In genomic region chr1:230422221-230422981, GRCh38 we compare ENCODE assay signal across 16 cellular contexts. TPM values are rescaled to one million over a fixed set of nuclear protein-coding genes. Genes with fewer than 3 reads are reported as not detected.
DNase-seq lines count a peak whose midpoint lies in the region; ATAC-seq and TF ChIP-seq lines count a peak whose summit lies in the region.
"Had no signal": no experiment of that assay in that cellular context is flagged by ENCODE, and none has a peak within 500 bp of the region (broad histone marks: within the 10 kb centered on the region; RNA-seq: fewer than 3 reads in every experiment).

No MANE protein-coding gene starts in this region.

- intact Hi-C loops in dorsolateral prefrontal cortex (cut with DNase I) (loop anchor here (10.0 kb wide), 1 partner anchor 352 kb away; no protein-coding TSS in a partner anchor), thyroid gland (cut with DNase I) (no loop called here)

- H3K4me1 ChIP-seq in thyroid gland, result peaks cover 18 to 39% of the 10 kb centered on the region in 2 donors

- peak overlapping the region in 58 of 59 donors; percentile 2 to 88 (median 73) for H3K4me3 ChIP-seq in dorsolateral prefrontal cortex
- no peak overlapping the region for H3K4me3 ChIP-seq in thyroid gland (replicated peaks in 1 of 3)
- H3K4me3 ChIP-seq: right atrium auricular region, upper lobe of left lung had no signal

- H3K27me3 ChIP-seq in dorsolateral prefrontal cortex (no peaks in the 10 kb centered on the region), thyroid gland (no peaks in the 10 kb centered on the region)
- H3K27me3 ChIP-seq: right atrium auricular region had no signal

- no peak for ATAC-seq in HG03139 (IDR thresholded peaks at IDR 0.05; ENCODE audit: unreplicated experiment)
- no peak for ATAC-seq in HG02759 (IDR thresholded peaks at IDR 0.05; ENCODE audit: unreplicated experiment)
- ATAC-seq: naive thymus-derived CD4-positive, alpha-beta T cell had no signal

- TF ChIP-seq POLR2A in thyroid gland (IDR thresholded peaks at IDR 0.05), result peak in 1 of 2 donors; percentile 22

- peak overlapping the region in 54 of 59 donors; percentile 13 to 86 (median 68) for H3K27ac ChIP-seq in dorsolateral prefrontal cortex
- peak overlapping the region; percentile 70 to 84 (median 82) for H3K27ac ChIP-seq in thyroid gland
- H3K27ac ChIP-seq: upper lobe of left lung had no signal

- DNase-seq in NCI-H1694 treated with DMSO at 0.1 percent for 48 hours (lab: John Stamatoyannopoulos, UW) (peak; percentile 28), NCI-H1694 (lab: John Stamatoyannopoulos, UW) (no peak), NCI-H2227 (lab: John Stamatoyannopoulos, UW; ENCODE audit: unreplicated experiment) (peak; percentile 42), dorsolateral prefrontal cortex (peak in 1 of 10 donors; percentile 27), thyroid gland (peak; percentile 75), OCI-M2 (lab: John Stamatoyannopoulos, UW; ENCODE audit: unreplicated experiment) (no peak)
- DNase-seq: activated B cell treated with CpG ODN at 0.5 μM for 24 hours; activated gamma-delta T cell; effector CD8-positive, alpha-beta T cell; HCEC 1CT; naive thymus-derived CD4-positive, alpha-beta T cell; upper lobe of left lung had no signal

- H3K9me3 ChIP-seq in thyroid gland, result no peaks in the 10 kb centered on the region
- H3K9me3 ChIP-seq: right atrium auricular region, upper lobe of left lung had no signal

- 21 to 25% methylated on average over 14 of the region's 14 CpGs for WGBS in thyroid gland, 2 donors

- TF ChIP-seq CTCF in dorsolateral prefrontal cortex (IDR thresholded peaks at IDR 0.05 in 54 of 56, conservative IDR thresholded peaks at IDR 0.05 in 2 of 56; ENCODE audit: low read depth in 1 of 56, partially characterized antibody in 56 of 56) (no peak), thyroid gland (IDR thresholded peaks at IDR 0.05) (no peak)

- no peaks in the 10 kb centered on the region for H3K36me3 ChIP-seq in thyroid gland
- H3K36me3 ChIP-seq: right atrium auricular region, upper lobe of left lung had no signal

RNA-seq across cellular contexts. Expression of gene PGBD5, which starts 3.7 kb away (rescaled TPM):
- total RNA-seq in dorsolateral prefrontal cortex (100 to 1,000 TPM in 40 of 120 experiments, 10 to 100 TPM in 80; 42.3 to 119 (median 92.1) TPM), thyroid gland (10 to 100 TPM in 1 of 4 donors, 1 to 10 TPM in 3; 2.7 to 14.9 (median 6.4) TPM)
- total RNA-seq: activated B cell treated with CpG ODN at 0.5 μM for 24 hours, fibroblast of villous mesenchyme had no signal

Comparison
In these comparisons a context has a peak if more than half of its experiments do, and no peak if none do; other contexts are left out.
1. DNase-seq: peak in NCI-H1694 treated with DMSO at 0.1 percent for 48 hours (single experiment), NCI-H2227 (single experiment) and thyroid gland (2 of 2); none in NCI-H1694 (single experiment) and OCI-M2 (single experiment).
2. H3K4me3 ChIP-seq: peak in dorsolateral prefrontal cortex (58 of 59); none in thyroid gland (0 of 3).